In genomic region chr16:88064889-88065746, GRCh38 we compare ENCODE assay signal across 22 cellular contexts.
DNase-seq lines count a peak whose midpoint lies in the region; ATAC-seq lines count a peak whose summit lies in the region.
"Had no signal": no experiment of that assay in that cellular context is flagged by ENCODE, and none has a peak within 500 bp of the region (broad histone marks: within the 10 kb centered on the region; RNA-seq: fewer than 3 reads in every experiment).

No MANE protein-coding gene starts in this region.

- no peaks in the 10 kb centered on the region for H3K9me2 ChIP-seq in GM23248 (ENCODE audit: insufficient read depth)

- peak overlapping the region; percentile 96; the same call in 1 of the 2 replicates for H3K27ac ChIP-seq in GM23248
- H3K27ac ChIP-seq in iPS-20b (ENCODE audit: low read length) = no peak overlapping the region
- H3K27ac ChIP-seq: psoas muscle had no signal

- no peak for ATAC-seq in stimulated activated effector memory CD8-positive, alpha-beta T cell treated with anti-CD3 and anti-CD28 coated beads, Interleukin-12 subunit alpha, Interleukin-12 subunit beta, amount 100 ng/mL, for 72 hours
- ATAC-seq in HG02970 (IDR thresholded peaks at IDR 0.05; ENCODE audit: low FRiP score, unreplicated experiment) = no peak
- no peak for ATAC-seq in HG02870 (IDR thresholded peaks at IDR 0.05; ENCODE audit: unreplicated experiment)
- ATAC-seq: left lobe of liver; psoas muscle; stimulated activated naive CD8-positive, alpha-beta T cell treated with anti-CD3 and anti-CD28 coated beads, Interleukin-15, Interleukin-2, amounts not matched to agents 100 U/mL and 50 U/mL, for 24 hours had no signal

- WGBS in GM23248 (ENCODE audit: low coverage in 1 of 2, low lambda C conversion rate in 2 of 2, missing lambda C conversion rate in 2 of 2), 2 experiments = 80 to 81% methylated on average over 19 of the region's 19 CpGs

- no peak overlapping the region for H2AFZ ChIP-seq in GM23248

- in situ Hi-C loops in GM23248 (cut with MboI) = no loop called here

- H3K4me3 Mint-ChIP-seq in stimulated activated effector memory CD8-positive, alpha-beta T cell treated with anti-CD3 and anti-CD28 coated beads, Interleukin-12 subunit alpha, Interleukin-12 subunit beta, amount 100 ng/mL, for 72 hours = no peak overlapping the region
- H3K4me3 Mint-ChIP-seq: activated CD4-positive, alpha-beta memory T cell treated with anti-CD3 and anti-CD28 coated beads for 36 hours had no signal

- H3K4me1 ChIP-seq in GM23248 (ENCODE audit: insufficient read depth) (peaks cover 34% of the 10 kb centered on the region), adipocyte (ENCODE audit: control insufficient read depth, insufficient read depth, low read length) (peaks cover 33% of the 10 kb centered on the region), iPS-20b (ENCODE audit: insufficient read depth, low read length) (no peaks in the 10 kb centered on the region)

- H3K4me3 ChIP-seq in GM23248 (no peak overlapping the region), adipocyte (ENCODE audit: low read length) (no peak overlapping the region), iPS-20b (ENCODE audit: low read length) (no peak overlapping the region)
- H3K4me3 ChIP-seq: psoas muscle, skin epidermis, tibial artery had no signal

- H4K20me1 ChIP-seq in GM23248 (ENCODE audit: insufficient read depth) = no peaks in the 10 kb centered on the region

- H3K27me3 ChIP-seq in GM23248 (replicated peaks; ENCODE audit: insufficient read depth) (no peaks in the 10 kb centered on the region), adipocyte (replicated peaks; ENCODE audit: control insufficient read depth, insufficient read depth, low read length) (no peaks in the 10 kb centered on the region), iPS-20b (ENCODE audit: insufficient read depth, low read length) (no peaks in the 10 kb centered on the region)
- H3K27me3 ChIP-seq: tibial artery had no signal

- H3K4me1 Mint-ChIP-seq in stimulated activated effector memory CD8-positive, alpha-beta T cell treated with anti-CD3 and anti-CD28 coated beads, Interleukin-12 subunit alpha, Interleukin-12 subunit beta, amount 100 ng/mL, for 72 hours = no peaks in the 10 kb centered on the region

- no peaks in the 10 kb centered on the region for H3K79me2 ChIP-seq in GM23248 (ENCODE audit: insufficient read depth)

- peak; percentile 62 for DNase-seq in GM23248
- peak; percentile 44 for DNase-seq in adipocyte (ENCODE audit: low read depth)
- DNase-seq in stimulated activated effector memory CD8-positive, alpha-beta T cell treated with anti-CD3 and anti-CD28 coated beads, Interleukin-12 subunit alpha, Interleukin-12 subunit beta, amount 100 ng/mL, for 72 hours (ENCODE audit: low spot score in 2 of 2) = no peak
- DNase-seq in COR-L47 (lab: John Stamatoyannopoulos, UW) = no peak
- DNase-seq: activated CD4-positive, alpha-beta memory T cell treated with anti-CD3 and anti-CD28 coated beads for 36 hours; amygdala; cerebellar nuclear complex; erythroblast; NCI-H1092; NCI-H1930; NCI-H226; NCI-H774; OCI-M1; SHP77 treated with DMSO at 0.1 percent for 48 hours; stimulated activated naive CD8-positive, alpha-beta T cell treated with anti-CD3 and anti-CD28 coated beads, Interleukin-15, Interleukin-2, amounts not matched to agents 100 U/mL and 50 U/mL, for 24 hours; tibial artery had no signal

- H3K36me3 ChIP-seq in GM23248 (ENCODE audit: low read depth) (no peaks in the 10 kb centered on the region), adipocyte (ENCODE audit: control insufficient read depth, insufficient read depth, low read length, severe bottlenecking) (peaks cover 8% of the 10 kb centered on the region), iPS-20b (ENCODE audit: insufficient read depth, low read depth, low read length) (peaks cover 5% of the 10 kb centered on the region; the same call in 1 of the 2 replicates)

- no peaks in the 10 kb centered on the region for H3K9me3 Mint-ChIP-seq in stimulated activated effector memory CD8-positive, alpha-beta T cell treated with anti-CD3 and anti-CD28 coated beads, Interleukin-12 subunit alpha, Interleukin-12 subunit beta, amount 100 ng/mL, for 72 hours
- H3K9me3 Mint-ChIP-seq: activated CD4-positive, alpha-beta memory T cell treated with anti-CD3 and anti-CD28 coated beads for 36 hours had no signal

- H3K36me3 Mint-ChIP-seq in stimulated activated effector memory CD8-positive, alpha-beta T cell treated with anti-CD3 and anti-CD28 coated beads, Interleukin-12 subunit alpha, Interleukin-12 subunit beta, amount 100 ng/mL, for 72 hours = peaks cover 52% of the 10 kb centered on the region

- peak overlapping the region; percentile 77 for H3K9ac ChIP-seq in GM23248
- peak overlapping the region; percentile 22 for H3K9ac ChIP-seq in adipocyte (ENCODE audit: low read length)
- peak overlapping the region; percentile 21; the same call in 1 of the 2 replicates for H3K9ac ChIP-seq in iPS-20b (ENCODE audit: low read depth, low read length)

- peak overlapping the region; percentile 24 for H3K4me2 ChIP-seq in GM23248 (ENCODE audit: unreplicated experiment)

- peak overlapping the region; percentile 56 for H3K27ac Mint-ChIP-seq in stimulated activated effector memory CD8-positive, alpha-beta T cell treated with anti-CD3 and anti-CD28 coated beads, Interleukin-12 subunit alpha, Interleukin-12 subunit beta, amount 100 ng/mL, for 72 hours
- H3K27ac Mint-ChIP-seq: activated CD4-positive, alpha-beta memory T cell treated with anti-CD3 and anti-CD28 coated beads for 36 hours had no signal

- peaks cover 40% of the 10 kb centered on the region for H3F3A ChIP-seq in GM23248 (ENCODE audit: insufficient read depth)

- H3K9me3 ChIP-seq in GM23248 (ENCODE audit: low read depth) (no peaks in the 10 kb centered on the region), adipocyte (ENCODE audit: control insufficient read depth, low read length) (no peaks in the 10 kb centered on the region), iPS-20b (ENCODE audit: insufficient read depth, low read depth, low read length) (no peaks in the 10 kb centered on the region)
- H3K9me3 ChIP-seq: psoas muscle, tibial artery had no signal

Comparison
In these comparisons a context has a peak if more than half of its experiments do, and no peak if none do; other contexts are left out.
1. DNase-seq: peak in GM23248 (single experiment) and adipocyte (single experiment); none in stimulated activated effector memory CD8-positive, alpha-beta T cell treated with anti-CD3 and anti-CD28 coated beads, Interleukin-12 subunit alpha, Interleukin-12 subunit beta, amount 100 ng/mL, for 72 hours (0 of 2) and COR-L47 (single experiment).
2. H3K9ac ChIP-seq: peak in every context shown above with its lines; median percentile 77 in GM23248; 22 in adipocyte; 21 in iPS-20b.